8 cellular contexts compared by ENCODE assay signal in genomic region chr19:49546825-49547565, GRCh38. TPM values are rescaled to one million over a fixed set of nuclear protein-coding genes. Genes with fewer than 3 reads are reported as not detected.
DNase-seq lines count a peak whose midpoint lies in the region; ATAC-seq and TF ChIP-seq lines count a peak whose summit lies in the region.

No MANE protein-coding gene starts in this region.

- TF ChIP-seq EP300 in SK-N-SH (IDR thresholded peaks at IDR 0.05; ENCODE audit: borderline replicate concordance in 1 of 2, low read depth in 1 of 2, low read length in 1 of 2) = no peak

- H4K20me1 ChIP-seq in SK-N-SH (ENCODE audit: insufficient read depth) = no peaks in the 10 kb centered on the region

- H3F3A ChIP-seq in SK-N-SH (replicated peaks; ENCODE audit: insufficient read depth) = peaks cover 22% of the 10 kb centered on the region

- peak overlapping the region in 1 of 2 experiments; percentile 33; a peak in 1 of 4 replicates for H3K4me3 ChIP-seq in SK-N-SH (ENCODE audit: low read depth in 2 of 2, low read length in 1 of 2)

- no peaks in the 10 kb centered on the region for H3K4me1 ChIP-seq in SK-N-SH (ENCODE audit: control insufficient read depth in 1 of 2, insufficient read depth in 2 of 2, low read depth in 1 of 2, low read length in 1 of 2)

- intact Hi-C loops in left cardiac atrium (cut with DNase I) = loop anchor here in 1 of 2 donors (1.0 kb wide), 1 partner anchor 44 kb away; no protein-coding TSS in a partner anchor

- H2AFZ ChIP-seq in SK-N-SH (ENCODE audit: low read depth) = peak overlapping the region; percentile 77; the same call in 1 of the 2 replicates

- H3K27me3 ChIP-seq in SK-N-SH (ENCODE audit: insufficient read depth) = no peaks in the 10 kb centered on the region

- H3K27ac ChIP-seq in SK-N-SH (ENCODE audit: low read depth in 2 of 2, low read length in 1 of 2) = no peak overlapping the region

- no peak overlapping the region for H3K9ac ChIP-seq in SK-N-SH

- H3K9me3 ChIP-seq in SK-N-SH = no peaks in the 10 kb centered on the region

- no peaks in the 10 kb centered on the region for H3K79me2 ChIP-seq in SK-N-SH (ENCODE audit: insufficient read depth)

- no peaks in the 10 kb centered on the region for H3K9me2 ChIP-seq in SK-N-SH

- DNase-seq in NCI-H524 (lab: John Stamatoyannopoulos, UW) = peak; percentile 79 to 85
- DNase-seq in NCI-H524 treated with DMSO at 0.1 percent for 48 hours (lab: John Stamatoyannopoulos, UW) = no peak
- DNase-seq in NCI-H1048 (lab: John Stamatoyannopoulos, UW) = peak; percentile 80
- DNase-seq in SK-N-SH = peak; percentile 83
- peak in 46 of 56 donors; percentile 4 to 83 (median 40) for DNase-seq in amygdala (lab: John Stamatoyannopoulos, UW)
- peak; percentile 73 for DNase-seq in left cardiac atrium
- DNase-seq in pulmonary artery endothelial cell (ENCODE audit: low read depth, low spot score) = peak; percentile 64

- ATAC-seq in left cardiac atrium (peak; percentile 81 to 85), HG03520 (IDR thresholded peaks at IDR 0.05; ENCODE audit: unreplicated experiment) (no peak)

- 12% methylated on average over 9 of the region's 9 CpGs for WGBS in SK-N-SH (ENCODE audit: low lambda C conversion rate)

- peak; percentile 94 for TF ChIP-seq RAD21 in SK-N-SH (IDR thresholded peaks at IDR 0.05; ENCODE audit: low read length)

- H3K36me3 ChIP-seq in SK-N-SH (replicated peaks in 1 of 2; ENCODE audit: control insufficient read depth in 1 of 2, insufficient read depth in 2 of 2, low read length in 1 of 2) = no peaks in the 10 kb centered on the region

- TF ChIP-seq CTCF in SK-N-SH (IDR thresholded peaks at IDR 0.05) = peak; percentile 87

- H3K4me2 ChIP-seq in SK-N-SH = no peak overlapping the region

- POLR2A ChIA-PET in SK-N-SH (lab: Yijun Ruan, JAX) = interaction anchor here (0.7 to 1.6 kb wide), 4 partner anchors 16 to 51 kb away, joined by 3 to 8 read pairs (median 4); partner anchors contain the start of gene RPS11

- CTCF ChIA-PET in SK-N-SH (lab: Yijun Ruan, JAX) = interaction anchor here (0.6 to 10.0 kb wide), 33 partner anchors 9 to 322 kb away, joined by 3 to 87 read pairs (median 5); partner anchors contain the start of genes FCGRT, FLT3LG, NOSIP and PIH1D1

TF ChIP-seq in SK-N-SH, 30 proteins besides CTCF, POLR2A, EP300 and RAD21:
- TF ChIP-seq MXI1 (IDR thresholded peaks at IDR 0.05; ENCODE audit: low read depth, low read length) = peak; percentile 69; the same call in 1 of the 2 replicates
- TF ChIP-seq MAX (IDR thresholded peaks at IDR 0.05; ENCODE audit: low read depth) = peak; percentile 42; the same call in 1 of the 2 replicates
- TF ChIP-seq SMC3 (IDR thresholded peaks at IDR 0.05; ENCODE audit: low read depth, low read length) = peak; percentile 93
- TF ChIP-seq, protein P1, sequence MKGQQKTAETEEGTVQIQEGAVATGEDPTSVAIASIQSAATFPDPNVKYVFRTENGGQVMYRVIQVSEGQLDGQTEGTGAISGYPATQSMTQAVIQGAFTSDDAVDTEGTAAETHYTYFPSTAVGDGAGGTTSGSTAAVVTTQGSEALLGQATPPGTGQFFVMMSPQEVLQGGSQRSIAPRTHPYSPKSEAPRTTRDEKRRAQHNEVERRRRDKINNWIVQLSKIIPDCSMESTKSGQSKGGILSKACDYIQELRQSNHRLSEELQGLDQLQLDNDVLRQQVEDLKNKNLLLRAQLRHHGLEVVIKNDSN (IDR thresholded peaks at IDR 0.05; ENCODE audit: borderline replicate concordance, low read depth) = no peak
- no peak for TF ChIP-seq RXRA (IDR thresholded peaks at IDR 0.05; ENCODE audit: borderline replicate concordance, low read depth)

RNA-seq across cellular contexts. Expression of gene RCN3, which starts 19.2 kb away (rescaled TPM):
- 1.4 and 1.8 TPM in 2 replicates for polyA plus RNA-seq in SK-N-SH (2012; rRNA removed)
- 0.48 and 0.67 TPM in 2 replicates for polyA plus RNA-seq in SK-N-SH (2012; cell fraction: cytosol; rRNA removed)
- polyA plus RNA-seq in SK-N-SH (2012; cell fraction: nucleus; rRNA removed) = 11.6 and 13.9 TPM in 2 replicates
- total RNA-seq in left cardiac atrium = 10 to 100 TPM; 27.3 to 34.9 TPM
- total RNA-seq in pulmonary artery endothelial cell = 101 and 237 TPM in 2 replicates

RNA-seq across cellular contexts. Expression of gene NOSIP, which starts 33.4 kb away (rescaled TPM):
- polyA plus RNA-seq in SK-N-SH (2012; rRNA removed) = 101 and 128 TPM in 2 replicates
- polyA plus RNA-seq in SK-N-SH (2012; cell fraction: cytosol; rRNA removed) = 53.6 and 77.6 TPM in 2 replicates
- 159 and 225 TPM in 2 replicates for polyA plus RNA-seq in SK-N-SH (2012; cell fraction: nucleus; rRNA removed)
- total RNA-seq in left cardiac atrium (10 to 100 TPM; 43.6 to 48.6 TPM), pulmonary artery endothelial cell (107 and 113 TPM in 2 replicates)

RNA-seq across cellular contexts. Expression of gene PRRG2, which starts 34.1 kb away (rescaled TPM):
- 0.42 and 0.44 TPM in 2 replicates for polyA plus RNA-seq in SK-N-SH (2012; rRNA removed)
- polyA plus RNA-seq in SK-N-SH (2012; cell fraction: cytosol; rRNA removed) = 0.21 and 0.62 TPM in 2 replicates
- 0.33 and 0.42 TPM in 2 replicates for polyA plus RNA-seq in SK-N-SH (2012; cell fraction: nucleus; rRNA removed)
- total RNA-seq in left cardiac atrium = 1 to 10 TPM in 1 of 2 donors, under 1 TPM in 1; 0.68 to 1.1 TPM
- 3.1 and 4.1 TPM in 2 replicates for total RNA-seq in pulmonary artery endothelial cell

RNA-seq across cellular contexts. Expression of gene FCGRT, which starts 34.5 kb away (rescaled TPM):
- polyA plus RNA-seq in SK-N-SH (2012; rRNA removed) = 75.3 and 91.4 TPM in 2 replicates
- polyA plus RNA-seq in SK-N-SH (2012; cell fraction: cytosol; rRNA removed) = 41.3 and 62.1 TPM in 2 replicates
- 108 and 132 TPM in 2 replicates for polyA plus RNA-seq in SK-N-SH (2012; cell fraction: nucleus; rRNA removed)
- total RNA-seq in left cardiac atrium (100 to 1,000 TPM; 156 to 202 TPM), pulmonary artery endothelial cell (59.5 and 85.5 TPM in 2 replicates)

RNA-seq across cellular contexts. Expression of gene PRR12, which starts 44.0 kb away (rescaled TPM):
- 0.71 and 1.7 TPM in 2 replicates for polyA plus RNA-seq in SK-N-SH (2012; rRNA removed)
- 1.4 and 1.8 TPM in 2 replicates for polyA plus RNA-seq in SK-N-SH (2012; cell fraction: cytosol; rRNA removed)
- 5.2 and 8.9 TPM in 2 replicates for polyA plus RNA-seq in SK-N-SH (2012; cell fraction: nucleus; rRNA removed)
- total RNA-seq in left cardiac atrium (10 to 100 TPM; 12.9 to 15.9 TPM), pulmonary artery endothelial cell (1.8 and 2.0 TPM in 2 replicates)
